ENCODE assay signal across 8 cellular contexts in genomic region chr7:24979470-24979862, GRCh38. TPM values are rescaled to one million over a fixed set of nuclear protein-coding genes. Genes with fewer than 3 reads are reported as not detected.
DNase-seq lines count a peak whose midpoint lies in the region; ATAC-seq lines count a peak whose summit lies in the region.

No MANE protein-coding gene starts in this region.

- CTCF ChIA-PET in activated CD4-positive, alpha-beta memory T cell treated with anti-CD3 and anti-CD28 coated beads for 36 hours (lab: Charles Lee), result interaction anchor here (0.7 to 6.0 kb wide), 38 partner anchors 9 to 167 kb away, joined by 3 to 86 read pairs (median 4); no protein-coding TSS in a partner anchor

- peaks cover 3% of the 10 kb centered on the region for H3K4me1 ChIP-seq in ectodermal cell (ENCODE audit: control insufficient read depth, insufficient read depth, low read length)

- H3K4me3 ChIP-seq in ectodermal cell (ENCODE audit: insufficient read depth, low read depth, low read length), result peak overlapping the region; percentile 73

- H3K9me3 ChIP-seq in ectodermal cell (ENCODE audit: control insufficient read depth, low read length), result no peaks in the 10 kb centered on the region

- ATAC-seq in HG02623 (IDR thresholded peaks at IDR 0.05; ENCODE audit: unreplicated experiment), result peak; percentile 39

- H3K4me1 Mint-ChIP-seq in activated CD4-positive, alpha-beta memory T cell treated with anti-CD3 and anti-CD28 coated beads for 36 hours (ENCODE audit: low read depth), result peaks cover 55% of the 10 kb centered on the region

- peaks cover 46% of the 10 kb centered on the region for H3K27me3 ChIP-seq in ectodermal cell (ENCODE audit: control insufficient read depth, insufficient read depth, low read length, poor library complexity, severe bottlenecking)

- peaks cover 5% of the 10 kb centered on the region for H3K36me3 Mint-ChIP-seq in activated CD4-positive, alpha-beta memory T cell treated with anti-CD3 and anti-CD28 coated beads for 36 hours

- H3K27ac ChIP-seq in ectodermal cell (ENCODE audit: insufficient read depth, low read depth, low read length, poor library complexity, severe bottlenecking), result no peak overlapping the region

- no peaks in the 10 kb centered on the region for H3K27me3 Mint-ChIP-seq in activated CD4-positive, alpha-beta memory T cell treated with anti-CD3 and anti-CD28 coated beads for 36 hours

- 0 to 1% methylated on average over 42 of the region's 42 CpGs for WGBS in ectodermal cell, 2 experiments

- peak overlapping the region; percentile 93 for H3K4me3 Mint-ChIP-seq in activated CD4-positive, alpha-beta memory T cell treated with anti-CD3 and anti-CD28 coated beads for 36 hours

- DNase-seq in NCI-H524 (lab: John Stamatoyannopoulos, UW), result peak; percentile 7 to 53
- DNase-seq in NCI-H524 treated with DMSO at 0.1 percent for 48 hours (lab: John Stamatoyannopoulos, UW), result no peak
- peak; percentile 67 for DNase-seq in NCI-H146 (lab: John Stamatoyannopoulos, UW)
- peak; percentile 90 for DNase-seq in activated CD4-positive, alpha-beta memory T cell treated with anti-CD3 and anti-CD28 coated beads for 36 hours
- DNase-seq in midbrain (lab: John Stamatoyannopoulos, UW), result peak; percentile 33
- DNase-seq in stimulated activated CD8-positive, alpha-beta memory T cell treated with anti-CD3 and anti-CD28 coated beads, Interleukin-4, amount 100 ng/mL, for 48 hours, result peak; percentile 84

- intact Hi-C loops in activated CD4-positive, alpha-beta memory T cell treated with anti-CD3 and anti-CD28 coated beads for 36 hours (cut with micrococcal nuclease), result no loop called here

- H3K27ac Mint-ChIP-seq in activated CD4-positive, alpha-beta memory T cell treated with anti-CD3 and anti-CD28 coated beads for 36 hours, result peak overlapping the region; percentile 92

- H3K36me3 ChIP-seq in ectodermal cell (ENCODE audit: control insufficient read depth, insufficient read depth, low read length), result no peaks in the 10 kb centered on the region

- no peaks in the 10 kb centered on the region for H3K9me3 Mint-ChIP-seq in activated CD4-positive, alpha-beta memory T cell treated with anti-CD3 and anti-CD28 coated beads for 36 hours

- POLR2A ChIA-PET in activated CD4-positive, alpha-beta memory T cell treated with anti-CD3 and anti-CD28 coated beads for 36 hours (lab: Charles Lee), result interaction anchor here (0.6 to 3.6 kb wide), 27 partner anchors 9 to 463 kb away, joined by 3 to 41 read pairs (median 5); partner anchors contain the start of gene CYCS

RNA-seq across cellular contexts. Expression of gene OSBPL3, which starts 0.5 kb away (rescaled TPM):
- 10 to 100 TPM; 41.2 to 45.1 TPM for total RNA-seq in activated CD4-positive, alpha-beta memory T cell treated with anti-CD3 and anti-CD28 coated beads for 36 hours
- polyA plus RNA-seq in ectodermal cell (2013, experiment 1 of 4), result 7.2 TPM
- polyA plus RNA-seq in ectodermal cell (2013, experiment 2 of 4), result 6.4 TPM
- polyA plus RNA-seq in ectodermal cell (2013, experiment 3 of 4), result 6.1 TPM
- polyA plus RNA-seq in ectodermal cell (2013, experiment 4 of 4), result 6.0 TPM
